8 cellular contexts compared by ENCODE assay signal in the genomic region with DNA sequence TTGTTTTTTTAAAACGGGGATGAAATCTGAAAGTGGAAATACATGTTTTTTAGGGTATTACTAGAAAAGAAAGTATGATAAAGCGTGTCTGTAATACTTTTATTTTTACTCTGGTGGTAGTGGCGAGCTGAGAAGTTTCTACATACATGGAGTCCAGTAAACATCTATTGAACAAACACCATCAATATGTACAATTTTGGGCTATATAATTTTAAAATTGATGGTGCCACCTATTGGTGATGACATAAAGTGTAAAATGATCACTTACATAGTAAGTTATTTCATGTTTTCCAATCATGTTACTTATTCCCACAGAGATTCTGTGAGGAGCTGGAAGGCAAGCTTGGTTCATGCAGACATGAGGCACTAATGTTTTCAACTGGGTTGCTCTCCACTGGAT. TPM values are rescaled to one million over a fixed set of nuclear protein-coding genes. Genes with fewer than 3 reads are reported as not detected.
A peak's percentile ranks its signal among the peaks of the same experiment; 100 is the strongest.
DNase-seq lines count a peak whose midpoint lies in the region; ATAC-seq and TF ChIP-seq lines count a peak whose summit lies in the region.

No MANE protein-coding gene starts in this region.

- peak; percentile 50 to 58 for ATAC-seq in CD4-positive, CD25-positive, alpha-beta regulatory T cell (ENCODE audit: low read depth in 2 of 2)
- ATAC-seq in foreskin keratinocyte (peak; percentile 38), GM19023 (IDR thresholded peaks at IDR 0.05; ENCODE audit: unreplicated experiment) (no peak)
- peak; percentile 56 to 60 for ATAC-seq in stimulated activated naive B cell treated with anti-CD40 and anti-IgM and Interleukin-4, amounts not matched to agents 10 μg/mL and 1 μg/mL and 100 μg/mL, for 72 hours (replicated peaks)

- no peaks in the 10 kb centered on the region for H3K36me3 ChIP-seq in CD4-positive, CD25-positive, alpha-beta regulatory T cell (ENCODE audit: control insufficient read depth, insufficient read depth, low read length)
- no peaks in the 10 kb centered on the region for H3K36me3 ChIP-seq in GM23248 (ENCODE audit: low read depth)
- H3K36me3 ChIP-seq in SK-N-SH (replicated peaks in 1 of 2; ENCODE audit: control insufficient read depth in 1 of 2, insufficient read depth in 2 of 2, low read length in 1 of 2), result no peaks in the 10 kb centered on the region

- H3K79me2 ChIP-seq in GM23248 (ENCODE audit: insufficient read depth), result no peaks in the 10 kb centered on the region
- H3K79me2 ChIP-seq in SK-N-SH (ENCODE audit: insufficient read depth), result no peaks in the 10 kb centered on the region

- H3K9me2 ChIP-seq in GM23248 (ENCODE audit: insufficient read depth), result no peaks in the 10 kb centered on the region
- no peaks in the 10 kb centered on the region for H3K9me2 ChIP-seq in SK-N-SH

- H3K27ac ChIP-seq in CD4-positive, CD25-positive, alpha-beta regulatory T cell (ENCODE audit: insufficient read depth, low read length, poor library complexity, severe bottlenecking), result no peak overlapping the region
- H3K27ac ChIP-seq in GM23248 (peak overlapping the region; percentile 59), SK-N-SH (ENCODE audit: low read depth in 2 of 2, low read length in 1 of 2) (peak overlapping the region; percentile 21 to 81; a peak in 2 of 4 replicates), foreskin keratinocyte (no peak overlapping the region)

- peak overlapping the region in 1 of 3 donors; percentile 49 for H3K27ac Mint-ChIP-seq in CD4-positive, CD25-positive, alpha-beta regulatory T cell
- no peak overlapping the region for H3K27ac Mint-ChIP-seq in stimulated activated naive B cell treated with anti-CD40 and anti-IgM and Interleukin-4, amounts not matched to agents 10 μg/mL and 1 μg/mL and 100 μg/mL, for 72 hours
- H3K27ac Mint-ChIP-seq in activated CD4-positive, alpha-beta memory T cell treated with anti-CD3 and anti-CD28 coated beads for 36 hours, result no peak overlapping the region

- H3K4me1 Mint-ChIP-seq in CD4-positive, CD25-positive, alpha-beta regulatory T cell, result peaks cover 0 to 12% (median 9%) of the 10 kb centered on the region in 4 donors
- peaks cover 0 to 13% of the 10 kb centered on the region in 2 donors for H3K4me1 Mint-ChIP-seq in stimulated activated naive B cell treated with anti-CD40 and anti-IgM and Interleukin-4, amounts not matched to agents 10 μg/mL and 1 μg/mL and 100 μg/mL, for 72 hours
- H3K4me1 Mint-ChIP-seq in activated CD4-positive, alpha-beta memory T cell treated with anti-CD3 and anti-CD28 coated beads for 36 hours (ENCODE audit: low read depth), result peaks cover 22% of the 10 kb centered on the region

- CTCF ChIA-PET in SK-N-SH (lab: Yijun Ruan, JAX), result interaction anchor here (0.7 to 2.4 kb wide), 19 partner anchors 10 to 147 kb away, joined by 3 to 29 read pairs (median 5); a partner anchor contains a TSS
- CTCF ChIA-PET in activated CD4-positive, alpha-beta memory T cell treated with anti-CD3 and anti-CD28 coated beads for 36 hours (lab: Charles Lee), result interaction anchor here (0.6 to 6.0 kb wide), 20 partner anchors 9 to 282 kb away, joined by 3 to 99 read pairs (median 4); a partner anchor contains a TSS

- H3K4me1 ChIP-seq in CD4-positive, CD25-positive, alpha-beta regulatory T cell (ENCODE audit: control insufficient read depth, insufficient read depth, low read length, poor library complexity, severe bottlenecking), result no peaks in the 10 kb centered on the region
- H3K4me1 ChIP-seq in GM23248 (ENCODE audit: insufficient read depth) (peaks cover 14% of the 10 kb centered on the region), SK-N-SH (ENCODE audit: control insufficient read depth in 1 of 2, insufficient read depth in 2 of 2, low read depth in 1 of 2, low read length in 1 of 2) (no peaks in the 10 kb centered on the region), foreskin keratinocyte (no peaks in the 10 kb centered on the region)

- no peak overlapping the region for H3K4me3 Mint-ChIP-seq in CD4-positive, CD25-positive, alpha-beta regulatory T cell
- no peak overlapping the region for H3K4me3 Mint-ChIP-seq in stimulated activated naive B cell treated with anti-CD40 and anti-IgM and Interleukin-4, amounts not matched to agents 10 μg/mL and 1 μg/mL and 100 μg/mL, for 72 hours
- H3K4me3 Mint-ChIP-seq in activated CD4-positive, alpha-beta memory T cell treated with anti-CD3 and anti-CD28 coated beads for 36 hours, result no peak overlapping the region

- H3K9me3 ChIP-seq in CD4-positive, CD25-positive, alpha-beta regulatory T cell (ENCODE audit: control insufficient read depth in 2 of 2, low read length in 2 of 2), result no peaks in the 10 kb centered on the region
- H3K9me3 ChIP-seq in GM23248 (ENCODE audit: low read depth) (no peaks in the 10 kb centered on the region), SK-N-SH (no peaks in the 10 kb centered on the region)

- peak in 2 of 3 donors; percentile 51 to 70 for DNase-seq in CD4-positive, CD25-positive, alpha-beta regulatory T cell
- DNase-seq in GM23248 (peak; percentile 34), SK-N-SH (peak; percentile 14), foreskin keratinocyte (no peak)
- no peak for DNase-seq in stimulated activated naive B cell treated with anti-CD40 and anti-IgM and Interleukin-4, amounts not matched to agents 10 μg/mL and 1 μg/mL and 100 μg/mL, for 72 hours
- no peak for DNase-seq in activated CD4-positive, alpha-beta memory T cell treated with anti-CD3 and anti-CD28 coated beads for 36 hours
- DNase-seq in effector CD4-positive, alpha-beta T cell, result no peak

- H3K9ac ChIP-seq in GM23248, result peak overlapping the region; percentile 60
- no peak overlapping the region for H3K9ac ChIP-seq in SK-N-SH

- H3K4me2 ChIP-seq in GM23248 (ENCODE audit: unreplicated experiment), result peak overlapping the region; percentile 82
- no peak overlapping the region for H3K4me2 ChIP-seq in SK-N-SH

- no peaks in the 10 kb centered on the region for H3K27me3 Mint-ChIP-seq in CD4-positive, CD25-positive, alpha-beta regulatory T cell
- H3K27me3 Mint-ChIP-seq in stimulated activated naive B cell treated with anti-CD40 and anti-IgM and Interleukin-4, amounts not matched to agents 10 μg/mL and 1 μg/mL and 100 μg/mL, for 72 hours, result no peaks in the 10 kb centered on the region
- H3K27me3 Mint-ChIP-seq in activated CD4-positive, alpha-beta memory T cell treated with anti-CD3 and anti-CD28 coated beads for 36 hours, result no peaks in the 10 kb centered on the region

- H3K9me3 Mint-ChIP-seq in CD4-positive, CD25-positive, alpha-beta regulatory T cell, result peaks cover 0 to 3% (median 0%) of the 10 kb centered on the region in 7 donors
- no peaks in the 10 kb centered on the region for H3K9me3 Mint-ChIP-seq in stimulated activated naive B cell treated with anti-CD40 and anti-IgM and Interleukin-4, amounts not matched to agents 10 μg/mL and 1 μg/mL and 100 μg/mL, for 72 hours
- no peaks in the 10 kb centered on the region for H3K9me3 Mint-ChIP-seq in activated CD4-positive, alpha-beta memory T cell treated with anti-CD3 and anti-CD28 coated beads for 36 hours

- peak overlapping the region; percentile 66 for H2AFZ ChIP-seq in GM23248
- H2AFZ ChIP-seq in SK-N-SH (ENCODE audit: low read depth), result no peak overlapping the region

- H3K27me3 ChIP-seq in CD4-positive, CD25-positive, alpha-beta regulatory T cell (ENCODE audit: control insufficient read depth, insufficient read depth, low read length), result no peaks in the 10 kb centered on the region
- H3K27me3 ChIP-seq in GM23248 (replicated peaks; ENCODE audit: insufficient read depth) (no peaks in the 10 kb centered on the region), SK-N-SH (ENCODE audit: insufficient read depth) (no peaks in the 10 kb centered on the region), foreskin keratinocyte (no peaks in the 10 kb centered on the region)

- no peaks in the 10 kb centered on the region for H3K36me3 Mint-ChIP-seq in CD4-positive, CD25-positive, alpha-beta regulatory T cell
- no peaks in the 10 kb centered on the region for H3K36me3 Mint-ChIP-seq in stimulated activated naive B cell treated with anti-CD40 and anti-IgM and Interleukin-4, amounts not matched to agents 10 μg/mL and 1 μg/mL and 100 μg/mL, for 72 hours
- H3K36me3 Mint-ChIP-seq in activated CD4-positive, alpha-beta memory T cell treated with anti-CD3 and anti-CD28 coated beads for 36 hours, result no peaks in the 10 kb centered on the region

- TF ChIP-seq RAD21 in SK-N-SH (IDR thresholded peaks at IDR 0.05; ENCODE audit: low read length), result peak; percentile 46

- no peak overlapping the region for H3K4me3 ChIP-seq in CD4-positive, CD25-positive, alpha-beta regulatory T cell (ENCODE audit: low read depth, low read length)
- H3K4me3 ChIP-seq in GM23248 (peak overlapping the region; percentile 62), SK-N-SH (ENCODE audit: low read depth in 2 of 2, low read length in 1 of 2) (no peak overlapping the region)

- in situ Hi-C loops in GM23248 (cut with MboI), result no loop called here

- POLR2A ChIA-PET in SK-N-SH (lab: Yijun Ruan, JAX), result no interaction called here
- POLR2A ChIA-PET in activated CD4-positive, alpha-beta memory T cell treated with anti-CD3 and anti-CD28 coated beads for 36 hours (lab: Charles Lee), result interaction anchor here (1.6 kb wide), 1 partner anchor 32 kb away, joined by 8 read pairs; a partner anchor contains a TSS

- WGBS in GM23248 (ENCODE audit: low coverage in 1 of 2, low lambda C conversion rate in 2 of 2, missing lambda C conversion rate in 2 of 2), 2 experiments, result 19 to 23% methylated on average over 3 of the region's 3 CpGs
- 74% methylated on average over 3 of the region's 3 CpGs for WGBS in SK-N-SH (ENCODE audit: low lambda C conversion rate)

- no peak for TF ChIP-seq EP300 in SK-N-SH (IDR thresholded peaks at IDR 0.05; ENCODE audit: borderline replicate concordance in 1 of 2, low read depth in 1 of 2, low read length in 1 of 2)

- H4K20me1 ChIP-seq in GM23248 (ENCODE audit: insufficient read depth) (no peaks in the 10 kb centered on the region), SK-N-SH (ENCODE audit: insufficient read depth) (no peaks in the 10 kb centered on the region)

- H3F3A ChIP-seq in GM23248 (ENCODE audit: insufficient read depth) (peaks cover 21% of the 10 kb centered on the region), SK-N-SH (replicated peaks; ENCODE audit: insufficient read depth) (peaks cover 5% of the 10 kb centered on the region)

- intact Hi-C loops in activated CD4-positive, alpha-beta memory T cell treated with anti-CD3 and anti-CD28 coated beads for 36 hours (cut with micrococcal nuclease), result loop anchor here (1.0 kb wide), 2 partner anchors 33 to 132 kb away; no protein-coding TSS in a partner anchor

- peak; percentile 57 for TF ChIP-seq CTCF in SK-N-SH (IDR thresholded peaks at IDR 0.05)
- peak; percentile 66 for TF ChIP-seq CTCF in foreskin keratinocyte (conservative IDR thresholded peaks at IDR 0.05)

RNA-seq across cellular contexts. Expression of a gene that starts 31.5 kb away (rescaled TPM):
- 121 TPM for total RNA-seq in CD4-positive, CD25-positive, alpha-beta regulatory T cell
- 10 to 100 TPM; 44.5 to 64.7 (median 55.5) TPM for polyA plus RNA-seq in CD4-positive, CD25-positive, alpha-beta regulatory T cell
- total RNA-seq in GM23248 (2014; rRNA removed; shearing (Covaris generic)), result 62.0 and 77.4 TPM in 2 replicates
- polyA plus RNA-seq in GM23248 (2016; fragmentation: Nextera tagmentation; extraction: Ambion mirVana) (116 and 123 TPM in 2 replicates), SK-N-SH (2012; rRNA removed) (40.9 and 61.9 TPM in 2 replicates), foreskin keratinocyte (47.1 and 59.4 TPM in 2 replicates)
- polyA plus RNA-seq in SK-N-SH (2012; cell fraction: cytosol; rRNA removed), result 57.8 and 59.5 TPM in 2 replicates
- 51.9 and 65.3 TPM in 2 replicates for polyA plus RNA-seq in SK-N-SH (2012; cell fraction: nucleus; rRNA removed)
- total RNA-seq in foreskin keratinocyte, result 85.0 TPM in 2 replicates
- 10 to 100 TPM; 51.3 to 52.0 TPM for total RNA-seq in activated CD4-positive, alpha-beta memory T cell treated with anti-CD3 and anti-CD28 coated beads for 36 hours

Comparison
In these comparisons a context has a peak if more than half of its experiments do, and no peak if none do; other contexts are left out.
1. DNase-seq: peak in CD4-positive, CD25-positive, alpha-beta regulatory T cell (2 of 3), GM23248 (single experiment) and SK-N-SH (single experiment); none in foreskin keratinocyte (0 of 2), stimulated activated naive B cell treated with anti-CD40 and anti-IgM and Interleukin-4, amounts not matched to agents 10 μg/mL and 1 μg/mL and 100 μg/mL, for 72 hours (single experiment), activated CD4-positive, alpha-beta memory T cell treated with anti-CD3 and anti-CD28 coated beads for 36 hours (single experiment) and effector CD4-positive, alpha-beta T cell (single experiment).
2. H3K27ac ChIP-seq: peak in GM23248 (single experiment) and SK-N-SH (2 of 2); none in CD4-positive, CD25-positive, alpha-beta regulatory T cell (single experiment) and foreskin keratinocyte (single experiment).